Comparison of ENCODE assay signal across 17 cellular contexts in genomic region chr2:180038997-180039396, GRCh38. TPM values are rescaled to one million over a fixed set of nuclear protein-coding genes. Genes with fewer than 3 reads are reported as not detected.
DNase-seq lines count a peak whose midpoint lies in the region; ATAC-seq, FAIRE-seq and TF ChIP-seq lines count a peak whose summit lies in the region.
"Had no signal": no experiment of that assay in that cellular context is flagged by ENCODE, and none has a peak within 500 bp of the region (broad histone marks: within the 10 kb centered on the region; RNA-seq: fewer than 3 reads in every experiment).

No MANE protein-coding gene starts in this region.

- no peak overlapping the region for H2AFZ ChIP-seq in astrocyte (ENCODE audit: low read depth, low read length)

- no peak for ATAC-seq in natural killer cell

- H3K27ac ChIP-seq in astrocyte (ENCODE audit: low read depth, low read length) (no peak overlapping the region), RWPE1 (no peak overlapping the region)
- H3K27ac ChIP-seq: C4-2B had no signal

- H3K9me3 ChIP-seq in astrocyte (ENCODE audit: insufficient read depth, low read depth, low read length): no peaks in the 10 kb centered on the region
- H3K9me3 ChIP-seq: HAP-1 had no signal

- no peaks in the 10 kb centered on the region for H3K27me3 Mint-ChIP-seq in astrocyte (ENCODE audit: low read depth, unreplicated experiment)
- peaks cover 5 to 46% of the 10 kb centered on the region in 2 donors for H3K27me3 Mint-ChIP-seq in natural killer cell (ENCODE audit: low read depth in 2 of 2)
- peaks cover 2% of the 10 kb centered on the region for H3K27me3 Mint-ChIP-seq in activated naive CD4-positive, alpha-beta T cell treated with anti-CD3 and anti-CD28 coated beads, Interleukin-2, amount 10 ng/mL, durations not matched to agents 7 days and 5 days
- H3K27me3 Mint-ChIP-seq in T-helper 2 cell treated with Interferon-gamma antibody and Interleukin-4, amounts not matched to agents 5 μg/mL and 100 μg/mL, for 36 hours (ENCODE audit: low read depth): peaks cover 23% of the 10 kb centered on the region

- H3K36me3 Mint-ChIP-seq in astrocyte (ENCODE audit: low read depth, unreplicated experiment) (no peaks in the 10 kb centered on the region), natural killer cell (no peaks in the 10 kb centered on the region)
- no peaks in the 10 kb centered on the region for H3K36me3 Mint-ChIP-seq in activated naive CD4-positive, alpha-beta T cell treated with anti-CD3 and anti-CD28 coated beads, Interleukin-2, amount 10 ng/mL, durations not matched to agents 7 days and 5 days
- no peaks in the 10 kb centered on the region for H3K36me3 Mint-ChIP-seq in T-helper 2 cell treated with Interferon-gamma antibody and Interleukin-4, amounts not matched to agents 5 μg/mL and 100 μg/mL, for 36 hours (ENCODE audit: low read depth)

- H3K4me2 ChIP-seq in astrocyte (ENCODE audit: low read length): no peak overlapping the region

- FAIRE-seq in astrocyte (lab: Jason Lieb, UNC): no peak
- FAIRE-seq: D721Med had no signal

- no peaks in the 10 kb centered on the region for H4K20me1 ChIP-seq in astrocyte (ENCODE audit: insufficient read depth, low read length)

- H3K9me3 Mint-ChIP-seq in astrocyte (ENCODE audit: unreplicated experiment) (no peaks in the 10 kb centered on the region), natural killer cell (no peaks in the 10 kb centered on the region)
- H3K9me3 Mint-ChIP-seq in activated naive CD4-positive, alpha-beta T cell treated with anti-CD3 and anti-CD28 coated beads, Interleukin-2, amount 10 ng/mL, durations not matched to agents 7 days and 5 days: no peaks in the 10 kb centered on the region
- H3K9me3 Mint-ChIP-seq in T-helper 2 cell treated with Interferon-gamma antibody and Interleukin-4, amounts not matched to agents 5 μg/mL and 100 μg/mL, for 36 hours: no peaks in the 10 kb centered on the region

- peaks cover 22% of the 10 kb centered on the region for H3K27me3 ChIP-seq in astrocyte (ENCODE audit: insufficient read depth, low read length)

- H3K9ac ChIP-seq in astrocyte (ENCODE audit: low read length): no peak overlapping the region

- CTCF ChIA-PET in activated naive CD4-positive, alpha-beta T cell treated with anti-CD3 and anti-CD28 coated beads, Interleukin-2, amount 10 ng/mL, durations not matched to agents 7 days and 5 days (lab: Charles Lee): no interaction called here
- CTCF ChIA-PET in RWPE1 (lab: Yijun Ruan, JAX): interaction anchor here (0.6 kb wide), 1 partner anchor 1890 kb away, joined by 4 read pairs; no protein-coding TSS in a partner anchor

- intact Hi-C loops in natural killer cell (cut with micrococcal nuclease): no loop called here

- peaks cover 9% of the 10 kb centered on the region for H3K4me1 ChIP-seq in astrocyte (ENCODE audit: insufficient read depth, low read length)
- H3K4me1 ChIP-seq: HAP-1 had no signal

- no peak overlapping the region for H3K4me3 ChIP-seq in astrocyte (ENCODE audit: insufficient read depth, low read depth, low read length)
- H3K4me3 ChIP-seq: HAP-1 had no signal

- H3K4me1 Mint-ChIP-seq in astrocyte (ENCODE audit: low read depth, unreplicated experiment): no peaks in the 10 kb centered on the region
- no peaks in the 10 kb centered on the region for H3K4me1 Mint-ChIP-seq in natural killer cell
- no peaks in the 10 kb centered on the region for H3K4me1 Mint-ChIP-seq in activated naive CD4-positive, alpha-beta T cell treated with anti-CD3 and anti-CD28 coated beads, Interleukin-2, amount 10 ng/mL, durations not matched to agents 7 days and 5 days
- H3K4me1 Mint-ChIP-seq in T-helper 2 cell treated with Interferon-gamma antibody and Interleukin-4, amounts not matched to agents 5 μg/mL and 100 μg/mL, for 36 hours (ENCODE audit: low read depth): peaks cover 4% of the 10 kb centered on the region

- no peaks in the 10 kb centered on the region for H3K79me2 ChIP-seq in astrocyte (ENCODE audit: insufficient read depth, low read length)

- H3K27ac Mint-ChIP-seq in astrocyte (ENCODE audit: unreplicated experiment) (no peak overlapping the region), natural killer cell (no peak overlapping the region)
- no peak overlapping the region for H3K27ac Mint-ChIP-seq in activated naive CD4-positive, alpha-beta T cell treated with anti-CD3 and anti-CD28 coated beads, Interleukin-2, amount 10 ng/mL, durations not matched to agents 7 days and 5 days
- H3K27ac Mint-ChIP-seq in T-helper 2 cell treated with Interferon-gamma antibody and Interleukin-4, amounts not matched to agents 5 μg/mL and 100 μg/mL, for 36 hours: no peak overlapping the region

- no peak for TF ChIP-seq CTCF in astrocyte (IDR thresholded peaks at IDR 0.05; ENCODE audit: insufficient read depth, low read depth, low read length)
- no peak for TF ChIP-seq CTCF in natural killer cell (IDR thresholded peaks at IDR 0.05)
- TF ChIP-seq CTCF in RWPE1 (conservative IDR thresholded peaks at IDR 0.05; ENCODE audit: low read depth): no peak

- H3K4me3 Mint-ChIP-seq in astrocyte (ENCODE audit: unreplicated experiment): no peak overlapping the region
- H3K4me3 Mint-ChIP-seq in natural killer cell: no peak overlapping the region
- no peak overlapping the region for H3K4me3 Mint-ChIP-seq in activated naive CD4-positive, alpha-beta T cell treated with anti-CD3 and anti-CD28 coated beads, Interleukin-2, amount 10 ng/mL, durations not matched to agents 7 days and 5 days
- H3K4me3 Mint-ChIP-seq in T-helper 2 cell treated with Interferon-gamma antibody and Interleukin-4, amounts not matched to agents 5 μg/mL and 100 μg/mL, for 36 hours: no peak overlapping the region

- peak; percentile 61 for DNase-seq in M059J (ENCODE audit: low read depth)
- DNase-seq in astrocyte (ENCODE audit: low read depth): peak; percentile 41
- peak; percentile 78 for DNase-seq in fibroblast of peridontal ligament (ENCODE audit: extremely low read depth)
- no peak for DNase-seq in natural killer cell
- DNase-seq in activated naive CD4-positive, alpha-beta T cell treated with anti-CD3 and anti-CD28 coated beads, Interleukin-2, amount 10 ng/mL, durations not matched to agents 7 days and 5 days: no peak
- DNase-seq in RWPE1 (ENCODE audit: low spot score): no peak
- DNase-seq in T-helper 2 cell treated with Interferon-gamma antibody and Interleukin-4, amounts not matched to agents 5 μg/mL and 100 μg/mL, for 36 hours (ENCODE audit: low spot score): no peak
- DNase-seq: DND-41; NCI-H1105 treated with DMSO at 0.1 percent for 48 hours; NCI-H1694; NCI-H2081 treated with DMSO at 0.1 percent for 48 hours; NCI-H446 treated with DMSO at 0.1 percent for 48 hours; NCI-H69; NK-92 treated with Interleukin-12 subunit alpha and Interleukin-12 subunit beta, amount 100 ng/mL, for 24 hours had no signal

- POLR2A ChIA-PET in RWPE1 (lab: Yijun Ruan, JAX; ENCODE audit: low non-redundant PET): no interaction called here

- no peaks in the 10 kb centered on the region for H3K36me3 ChIP-seq in astrocyte (ENCODE audit: insufficient read depth, low read length)
- H3K36me3 ChIP-seq: HAP-1 had no signal

RNA-seq across cellular contexts. Expression of gene CWC22, which starts 31.9 kb away (rescaled TPM):
- total RNA-seq in M059J (2014; rRNA removed; shearing (Covaris generic)): 10.9 and 15.9 TPM in 2 replicates
- total RNA-seq in astrocyte (12.3 and 13.5 TPM in 2 replicates), natural killer cell (10 to 100 TPM; 14.9 to 20.3 (median 16.1) TPM)

Comparison
In these comparisons a context has a peak if more than half of its experiments do, and no peak if none do; other contexts are left out.
1. DNase-seq: peak in M059J (single experiment), astrocyte (single experiment) and fibroblast of peridontal ligament (single experiment); none in natural killer cell (single experiment), activated naive CD4-positive, alpha-beta T cell treated with anti-CD3 and anti-CD28 coated beads, Interleukin-2, amount 10 ng/mL, durations not matched to agents 7 days and 5 days (single experiment), RWPE1 (single experiment) and T-helper 2 cell treated with Interferon-gamma antibody and Interleukin-4, amounts not matched to agents 5 μg/mL and 100 μg/mL, for 36 hours (single experiment).